ENCODE assay signal across 39 cellular contexts in genomic region chr2:152297715-152298114, GRCh38.
"Had no signal": no experiment of that assay in that cellular context is flagged by ENCODE, and none has a peak within 500 bp of the region (broad histone marks: within the 10 kb centered on the region; RNA-seq: fewer than 3 reads in every experiment).

No MANE protein-coding gene starts in this region.

- H3K4me3 Mint-ChIP-seq: activated naive CD4-positive, alpha-beta T cell treated with anti-CD3 and anti-CD28 coated beads for 36 hours; activated naive CD4-positive, alpha-beta T cell treated with anti-CD3 and anti-CD28 coated beads, Interleukin-2, amount 10 ng/mL, durations not matched to agents 7 days and 5 days; activated naive CD4-positive, alpha-beta T cell treated with anti-CD3 and anti-CD28 coated beads, Interleukin-2, amount 50 U/mL, for 24 hours; activated naive CD8-positive, alpha-beta T cell; activated naive CD8-positive, alpha-beta T cell treated with anti-CD3 and anti-CD28 coated beads for 36 hours; activated naive CD8-positive, alpha-beta T cell treated with anti-CD3 and anti-CD28 coated beads, Interleukin-2, amount 10 ng/mL, durations not matched to agents 7 days and 5 days; activated naive CD8-positive, alpha-beta T cell treated with anti-CD3 and anti-CD28 coated beads, Interleukin-2, amount 50 U/mL, for 24 hours; activated T-cell treated with anti-CD3 and anti-CD28 coated beads, Interleukin-2, amount 50 U/mL, for 24 hours; activated T-cell treated with anti-CD3 and anti-CD28 coated beads, Interleukin-2, amount 50 U/mL, for 4 hours; activated T-cell treated with anti-CD3 and anti-CD28 coated beads, Interleukin-2, amount 50 U/mL, for 72 hours; activated T-helper 1 cell treated with anti-CD3 and anti-CD28 coated beads, Interleukin-12 subunit alpha, Interleukin-12 subunit beta, Interleukin-2, Interleukin-4 antibody, amounts not matched to agents 30 ng/mL and 10 ng/mL and 1 ng/mL, durations not matched to agents 14 hours and 24 hours and 36 hours; activated T-helper 17 cell treated with anti-CD3 and anti-CD28 coated beads, Interleukin-2, amount 50 U/mL, for 72 hours; brain; central memory CD8-positive, alpha-beta T cell had no signal

- FAIRE-seq: astrocyte, bronchial epithelial cell had no signal

- H3K27me3 ChIP-seq: adrenal gland, ascending aorta, body of pancreas, brain microvascular endothelial cell, breast epithelium had no signal

- H3K27ac ChIP-seq: adrenal gland, ascending aorta, body of pancreas, brain microvascular endothelial cell, breast epithelium, cardiac muscle cell had no signal

- H3K36me3 ChIP-seq: adrenal gland, ascending aorta, brain microvascular endothelial cell, breast epithelium, cardiac muscle cell had no signal

- H3K4me3 ChIP-seq: adrenal gland, ascending aorta, body of pancreas, breast epithelium, cardiac muscle cell had no signal

- H3K4me1 ChIP-seq: adrenal gland, ascending aorta, body of pancreas, breast epithelium had no signal

- ATAC-seq: activated naive CD4-positive, alpha-beta T cell treated with anti-CD3 and anti-CD28 coated beads, Interleukin-2, amount 50 U/mL, for 72 hours; activated naive CD8-positive, alpha-beta T cell treated with anti-CD3 and anti-CD28 coated beads, Interleukin-2, amount 50 U/mL, for 24 hours; activated T-cell treated with anti-CD3 and anti-CD28 coated beads, Interleukin-2, amount 50 U/mL, for 4 hours; activated T-cell treated with anti-CD3 and anti-CD28 coated beads, Interleukin-2, amount 50 U/mL, for 72 hours; activated T-helper 17 cell treated with anti-CD3 and anti-CD28 coated beads, Interleukin-2, amount 50 U/mL, for 72 hours; body of pancreas had no signal

- H3K27ac Mint-ChIP-seq: activated naive CD4-positive, alpha-beta T cell treated with anti-CD3 and anti-CD28 coated beads for 36 hours; activated naive CD4-positive, alpha-beta T cell treated with anti-CD3 and anti-CD28 coated beads, Interleukin-2, amount 10 ng/mL, durations not matched to agents 7 days and 5 days; activated naive CD4-positive, alpha-beta T cell treated with anti-CD3 and anti-CD28 coated beads, Interleukin-2, amount 50 U/mL, for 24 hours; activated naive CD4-positive, alpha-beta T cell treated with anti-CD3 and anti-CD28 coated beads, Interleukin-2, amount 50 U/mL, for 72 hours; activated naive CD8-positive, alpha-beta T cell; activated naive CD8-positive, alpha-beta T cell treated with anti-CD3 and anti-CD28 coated beads for 36 hours; activated naive CD8-positive, alpha-beta T cell treated with anti-CD3 and anti-CD28 coated beads, Interleukin-2, amount 10 ng/mL, durations not matched to agents 7 days and 5 days; activated naive CD8-positive, alpha-beta T cell treated with anti-CD3 and anti-CD28 coated beads, Interleukin-2, amount 50 U/mL, for 24 hours; activated T-cell treated with anti-CD3 and anti-CD28 coated beads, Interleukin-2, amount 50 U/mL, for 24 hours; activated T-cell treated with anti-CD3 and anti-CD28 coated beads, Interleukin-2, amount 50 U/mL, for 72 hours; activated T-helper 1 cell treated with anti-CD3 and anti-CD28 coated beads, Interleukin-12 subunit alpha, Interleukin-12 subunit beta, Interleukin-2, Interleukin-4 antibody, amounts not matched to agents 30 ng/mL and 10 ng/mL and 1 ng/mL, durations not matched to agents 14 hours and 24 hours and 36 hours; activated T-helper 17 cell treated with anti-CD3 and anti-CD28 coated beads, Interleukin-2, amount 50 U/mL, for 72 hours; activated T-helper 2 cell treated with anti-CD3 and anti-CD28 coated beads, Interferon-gamma antibody, Interleukin-2, Interleukin-4, amounts not matched to agents 10 μg/mL and 5 μg/mL and 100 μg/mL, durations not matched to agents 14 hours and 24 hours and 36 hours had no signal

- H3K36me3 Mint-ChIP-seq: activated naive CD4-positive, alpha-beta T cell treated with anti-CD3 and anti-CD28 coated beads, Interleukin-2, amount 10 ng/mL, durations not matched to agents 7 days and 5 days; activated naive CD4-positive, alpha-beta T cell treated with anti-CD3 and anti-CD28 coated beads, Interleukin-2, amount 50 U/mL, for 24 hours; activated naive CD4-positive, alpha-beta T cell treated with anti-CD3 and anti-CD28 coated beads, Interleukin-2, amount 50 U/mL, for 72 hours; activated naive CD8-positive, alpha-beta T cell; activated naive CD8-positive, alpha-beta T cell treated with anti-CD3 and anti-CD28 coated beads for 36 hours; activated naive CD8-positive, alpha-beta T cell treated with anti-CD3 and anti-CD28 coated beads, Interleukin-2, amount 10 ng/mL, durations not matched to agents 7 days and 5 days; brain had no signal

- H3K4me1 Mint-ChIP-seq: activated naive CD4-positive, alpha-beta T cell treated with anti-CD3 and anti-CD28 coated beads, Interleukin-2, amount 10 ng/mL, durations not matched to agents 7 days and 5 days; activated naive CD4-positive, alpha-beta T cell treated with anti-CD3 and anti-CD28 coated beads, Interleukin-2, amount 50 U/mL, for 24 hours; activated naive CD8-positive, alpha-beta T cell treated with anti-CD3 and anti-CD28 coated beads for 36 hours; activated naive CD8-positive, alpha-beta T cell treated with anti-CD3 and anti-CD28 coated beads, Interleukin-2, amount 10 ng/mL, durations not matched to agents 7 days and 5 days; activated naive CD8-positive, alpha-beta T cell treated with anti-CD3 and anti-CD28 coated beads, Interleukin-2, amount 50 U/mL, for 24 hours; activated T-helper 17 cell treated with anti-CD3 and anti-CD28 coated beads, Interleukin-2, amount 50 U/mL, for 72 hours; central memory CD8-positive, alpha-beta T cell had no signal

- H3K27me3 Mint-ChIP-seq: activated naive CD4-positive, alpha-beta T cell treated with anti-CD3 and anti-CD28 coated beads, Interleukin-2, amount 10 ng/mL, durations not matched to agents 7 days and 5 days; activated naive CD8-positive, alpha-beta T cell treated with anti-CD3 and anti-CD28 coated beads, Interleukin-2, amount 10 ng/mL, durations not matched to agents 7 days and 5 days; brain had no signal

- H3K9me3 Mint-ChIP-seq: activated naive CD4-positive, alpha-beta T cell treated with anti-CD3 and anti-CD28 coated beads for 36 hours; activated naive CD4-positive, alpha-beta T cell treated with anti-CD3 and anti-CD28 coated beads, Interleukin-2, amount 10 ng/mL, durations not matched to agents 7 days and 5 days; activated naive CD4-positive, alpha-beta T cell treated with anti-CD3 and anti-CD28 coated beads, Interleukin-2, amount 50 U/mL, for 24 hours; activated naive CD4-positive, alpha-beta T cell treated with anti-CD3 and anti-CD28 coated beads, Interleukin-2, amount 50 U/mL, for 72 hours; activated naive CD8-positive, alpha-beta T cell treated with anti-CD3 and anti-CD28 coated beads for 36 hours; activated naive CD8-positive, alpha-beta T cell treated with anti-CD3 and anti-CD28 coated beads, Interleukin-2, amount 10 ng/mL, durations not matched to agents 7 days and 5 days; activated naive CD8-positive, alpha-beta T cell treated with anti-CD3 and anti-CD28 coated beads, Interleukin-2, amount 50 U/mL, for 24 hours; activated T-cell treated with anti-CD3 and anti-CD28 coated beads, Interleukin-2, amount 50 U/mL, for 24 hours; activated T-cell treated with anti-CD3 and anti-CD28 coated beads, Interleukin-2, amount 50 U/mL, for 4 hours; activated T-cell treated with anti-CD3 and anti-CD28 coated beads, Interleukin-2, amount 50 U/mL, for 72 hours; activated T-helper 1 cell treated with anti-CD3 and anti-CD28 coated beads, Interleukin-12 subunit alpha, Interleukin-12 subunit beta, Interleukin-2, Interleukin-4 antibody, amounts not matched to agents 30 ng/mL and 10 ng/mL and 1 ng/mL, durations not matched to agents 14 hours and 24 hours and 36 hours; activated T-helper 17 cell treated with anti-CD3 and anti-CD28 coated beads, Interleukin-2, amount 50 U/mL, for 72 hours; activated T-helper 2 cell treated with anti-CD3 and anti-CD28 coated beads, Interferon-gamma antibody, Interleukin-2, Interleukin-4, amounts not matched to agents 10 μg/mL and 5 μg/mL and 100 μg/mL, durations not matched to agents 14 hours and 24 hours and 36 hours; central memory CD8-positive, alpha-beta T cell had no signal

- H3K9me3 ChIP-seq: adrenal gland, ascending aorta, body of pancreas, breast epithelium had no signal

- DNase-seq: activated effector memory CD4-positive, alpha-beta T cell treated with anti-CD3 and anti-CD28 coated beads, Interleukin-2, amount 50 U/mL, for 16 hours; activated effector memory CD4-positive, alpha-beta T cell treated with Interleukin-2 at 50 U/mL for 16 hours; activated gamma-delta T cell; activated gamma-delta T cell treated with Interleukin-2 at 50 U/mL for 16 hours; activated naive CD4-positive, alpha-beta T cell; activated naive CD4-positive, alpha-beta T cell treated with anti-CD3 and anti-CD28 coated beads for 36 hours; activated naive CD4-positive, alpha-beta T cell treated with anti-CD3 and anti-CD28 coated beads, Interleukin-2, amount 10 ng/mL, durations not matched to agents 7 days and 5 days; activated naive CD4-positive, alpha-beta T cell treated with anti-CD3 and anti-CD28 coated beads, Interleukin-2, amount 50 U/mL, for 16 hours; activated naive CD4-positive, alpha-beta T cell treated with Interleukin-2 at 50 U/mL for 16 hours; activated naive CD8-positive, alpha-beta T cell treated with anti-CD3 and anti-CD28 coated beads for 36 hours; activated naive CD8-positive, alpha-beta T cell treated with anti-CD3 and anti-CD28 coated beads, Interleukin-2, amount 10 ng/mL, durations not matched to agents 7 days and 5 days; activated naive CD8-positive, alpha-beta T cell treated with anti-CD3 and anti-CD28 coated beads, Interleukin-2, amount 50 U/mL, for 24 hours; activated T-cell treated with anti-CD3 and anti-CD28 coated beads, Interleukin-2, amount 50 U/mL, for 1 hour; activated T-cell treated with anti-CD3 and anti-CD28 coated beads, Interleukin-2, amount 50 U/mL, for 24 hours; activated T-cell treated with anti-CD3 and anti-CD28 coated beads, Interleukin-2, amount 50 U/mL, for 4 hours; activated T-cell treated with anti-CD3 and anti-CD28 coated beads, Interleukin-2, amount 50 U/mL, for 48 hours; activated T-cell treated with anti-CD3 and anti-CD28 coated beads, Interleukin-2, amount 50 U/mL, for 72 hours; adrenal gland; amniotic stem cell; amygdala; anterior cingulate cortex; aorta; body of pancreas; brain microvascular endothelial cell; central memory CD4-positive, alpha-beta T cell; cerebellar nuclear complex had no signal
